Comparison of ENCODE assay signal across 14 cellular contexts in the genomic region with DNA sequence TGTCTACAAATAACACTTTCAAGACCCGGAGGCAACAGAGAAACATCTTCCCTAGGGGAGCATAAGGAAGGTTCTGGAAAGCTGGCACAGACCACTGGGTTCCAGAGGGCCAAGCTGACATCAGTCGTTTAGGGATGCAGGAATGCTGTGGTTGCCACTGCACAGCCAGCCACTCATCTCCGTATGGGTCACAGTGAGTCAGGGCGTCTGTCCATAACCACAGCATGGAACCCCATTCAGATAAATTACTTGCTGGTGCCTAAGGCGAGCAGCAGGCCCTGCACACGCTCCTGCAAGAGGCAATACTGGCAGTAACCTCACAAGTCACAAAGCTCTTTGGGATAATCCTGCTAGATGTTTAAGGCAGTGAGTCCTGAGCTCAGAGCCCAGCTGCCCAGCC.
DNase-seq lines count a peak whose midpoint lies in the region; ATAC-seq and TF ChIP-seq lines count a peak whose summit lies in the region.
"Had no signal": no experiment of that assay in that cellular context is flagged by ENCODE, and none has a peak within 500 bp of the region (broad histone marks: within the 10 kb centered on the region; RNA-seq: fewer than 3 reads in every experiment).

No MANE protein-coding gene starts in this region.

- TF ChIP-seq CTCF in vagina (IDR thresholded peaks at IDR 0.05) (no peak), right atrium auricular region (IDR thresholded peaks at IDR 0.05) (no peak)

- no peaks in the 10 kb centered on the region for H3K36me3 ChIP-seq in vagina
- no peaks in the 10 kb centered on the region for H3K36me3 ChIP-seq in right atrium auricular region
- H3K36me3 ChIP-seq: BLaER1 treated with 17β-estradiol and CSF1 and Interleukin-3, amounts not matched to agents 10 nM and 100 nM had no signal

- H3K4me1 ChIP-seq in vagina = peaks cover 8% of the 10 kb centered on the region
- H3K4me1 ChIP-seq in right atrium auricular region = no peaks in the 10 kb centered on the region

- H3K27ac Mint-ChIP-seq in natural killer cell treated with Interleukin-12 subunit alpha and Interleukin-12 subunit beta and Interleukin-15 and Interleukin-18, amount 100 ng/mL, for 72 hours = no peak overlapping the region
- H3K27ac Mint-ChIP-seq: T-helper 2 cell treated with Interferon-gamma antibody and Interleukin-4, amounts not matched to agents 5 μg/mL and 100 μg/mL, for 36 hours had no signal

- intact Hi-C loops in vagina (cut with DNase I) = no loop called here

- no peak overlapping the region for H3K4me3 ChIP-seq in vagina
- no peak overlapping the region for H3K4me3 ChIP-seq in right atrium auricular region
- H3K4me3 ChIP-seq: BLaER1 treated with 17β-estradiol and CSF1 and Interleukin-3, amounts not matched to agents 10 nM and 100 nM had no signal

- H3K4me1 Mint-ChIP-seq in natural killer cell treated with Interleukin-12 subunit alpha and Interleukin-12 subunit beta and Interleukin-15 and Interleukin-18, amount 100 ng/mL, for 72 hours (ENCODE audit: low read depth in 2 of 2) = no peaks in the 10 kb centered on the region

- DNase-seq in AG08395 (ENCODE audit: low spot score) (peak; percentile 96), HT1080 (ENCODE audit: low read depth) (peak; percentile 95), amniotic epithelial cell (ENCODE audit: low read depth) (peak; percentile 73), foreskin melanocyte (peak; percentile 32), vagina (ENCODE audit: extremely low spot score in 2 of 2) (no peak), right atrium auricular region (ENCODE audit: low spot score) (no peak)
- DNase-seq in activated CD8-positive, alpha-beta memory T cell treated with anti-CD3 and anti-CD28 coated beads, Interleukin-2, amount 50 U/mL, for 4 hours = no peak
- no peak for DNase-seq in natural killer cell treated with Interleukin-12 subunit alpha and Interleukin-12 subunit beta and Interleukin-15 and Interleukin-18, amount 100 ng/mL, for 72 hours (ENCODE audit: low spot score)
- DNase-seq: NCI-H1694 treated with DMSO at 0.1 percent for 48 hours, retina, trophoblast cell had no signal

- no peaks in the 10 kb centered on the region for H3K9me3 ChIP-seq in vagina
- H3K9me3 ChIP-seq in right atrium auricular region = peaks cover 0 to 11% of the 10 kb centered on the region in 2 donors

- no peak overlapping the region for H3K27ac ChIP-seq in vagina
- no peak overlapping the region for H3K27ac ChIP-seq in right atrium auricular region

- peaks cover 14% of the 10 kb centered on the region for H3K9me3 Mint-ChIP-seq in natural killer cell treated with Interleukin-12 subunit alpha and Interleukin-12 subunit beta and Interleukin-15 and Interleukin-18, amount 100 ng/mL, for 72 hours

- TF ChIP-seq POLR2A in vagina (IDR thresholded peaks at IDR 0.05) = no peak

- H3K27me3 ChIP-seq in vagina = no peaks in the 10 kb centered on the region
- H3K27me3 ChIP-seq in right atrium auricular region = no peaks in the 10 kb centered on the region
- H3K27me3 ChIP-seq: BLaER1 treated with 17β-estradiol and CSF1 and Interleukin-3, amounts not matched to agents 10 nM and 100 nM had no signal

- no peak overlapping the region for H3K4me3 Mint-ChIP-seq in natural killer cell treated with Interleukin-12 subunit alpha and Interleukin-12 subunit beta and Interleukin-15 and Interleukin-18, amount 100 ng/mL, for 72 hours
- H3K4me3 Mint-ChIP-seq: T-helper 2 cell treated with Interferon-gamma antibody and Interleukin-4, amounts not matched to agents 5 μg/mL and 100 μg/mL, for 36 hours had no signal

- peaks cover 14% of the 10 kb centered on the region for H3K36me3 Mint-ChIP-seq in natural killer cell treated with Interleukin-12 subunit alpha and Interleukin-12 subunit beta and Interleukin-15 and Interleukin-18, amount 100 ng/mL, for 72 hours

- peaks cover 13 to 14% of the 10 kb centered on the region in 2 donors for H3K27me3 Mint-ChIP-seq in natural killer cell treated with Interleukin-12 subunit alpha and Interleukin-12 subunit beta and Interleukin-15 and Interleukin-18, amount 100 ng/mL, for 72 hours

- ATAC-seq in natural killer cell treated with Interleukin-12 subunit alpha and Interleukin-12 subunit beta and Interleukin-15 and Interleukin-18, amount 100 ng/mL, for 72 hours = no peak
- ATAC-seq: HepG2 had no signal

Comparison
In these comparisons a context has a peak if more than half of its experiments do, and no peak if none do; other contexts are left out.
1. DNase-seq: peak in AG08395 (single experiment), HT1080 (single experiment), amniotic epithelial cell (single experiment) and foreskin melanocyte (single experiment); none in vagina (0 of 2), activated CD8-positive, alpha-beta memory T cell treated with anti-CD3 and anti-CD28 coated beads, Interleukin-2, amount 50 U/mL, for 4 hours (single experiment), right atrium auricular region (single experiment) and natural killer cell treated with Interleukin-12 subunit alpha and Interleukin-12 subunit beta and Interleukin-15 and Interleukin-18, amount 100 ng/mL, for 72 hours (single experiment).